ENCODE assay signal across 27 cellular contexts in the genomic region with DNA sequence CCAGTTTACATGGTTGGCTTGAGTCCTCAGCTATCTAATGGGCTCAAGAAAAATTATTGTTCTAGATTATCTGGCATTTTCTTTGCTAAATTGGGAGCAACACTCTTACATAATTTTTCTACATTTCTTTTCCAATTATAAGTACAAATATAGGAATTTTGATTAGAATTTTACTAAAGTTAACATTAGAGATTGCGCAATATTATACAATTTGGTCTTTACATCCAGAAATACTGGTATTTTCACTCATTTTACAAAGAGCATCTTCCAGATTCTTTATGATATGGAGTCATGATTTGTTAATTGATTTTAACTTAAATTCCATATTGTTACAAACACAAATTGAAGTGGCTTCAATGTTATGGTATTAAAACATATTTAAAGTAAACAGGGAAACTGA.
"Had no signal": no experiment of that assay in that cellular context is flagged by ENCODE, and none has a peak within 500 bp of the region (broad histone marks: within the 10 kb centered on the region; RNA-seq: fewer than 3 reads in every experiment).

No MANE protein-coding gene starts in this region.

- H3K27me3 ChIP-seq: left lung, neural progenitor cell, neutrophil, sigmoid colon, stomach, testis, thyroid gland, transverse colon, upper lobe of left lung, vagina had no signal

- H2AFZ ChIP-seq: neural progenitor cell had no signal

- H3K4me1 ChIP-seq: left lung, lower lobe of right lung, neural progenitor cell, prostate gland, sigmoid colon, stomach, testis, thyroid gland, transverse colon, upper lobe of left lung, vagina had no signal

- ATAC-seq: left colon; left lung; lower lobe of right lung; natural killer cell; right cardiac atrium; stimulated activated naive CD8-positive, alpha-beta T cell treated with anti-CD3 and anti-CD28 coated beads, Interleukin-15, Interleukin-2, amounts not matched to agents 100 U/mL and 50 U/mL, for 24 hours had no signal

- H3K9ac ChIP-seq: neural progenitor cell had no signal

- DNase-seq: hippocampal formation; kidney; left colon; left lung; lower lobe of right lung; mesendoderm; naive B cell; natural killer cell; nephron progenitor cell; occipital lobe; retina; right cardiac atrium; sigmoid colon; stimulated activated CD4-positive, alpha-beta T cell treated with anti-CD3 and anti-CD28 coated beads, Interleukin-1b, Interleukin-23, amount 100 ng/mL, for 48 hours; stimulated activated CD4-positive, alpha-beta T cell treated with anti-CD3 and anti-CD28 coated beads, Interleukin-2, amount 100 ng/mL, for 48 hours; stimulated activated naive B cell treated with anti-CD40 and anti-IgM and Interleukin-4, amounts not matched to agents 10 μg/mL and 1 μg/mL and 100 μg/mL, for 72 hours; stimulated activated naive CD8-positive, alpha-beta T cell treated with anti-CD3 and anti-CD28 coated beads, Interleukin-15, Interleukin-2, amounts not matched to agents 100 U/mL and 50 U/mL, for 24 hours; stomach; testis; thyroid gland; transverse colon; upper lobe of left lung had no signal

- H3K9me3 ChIP-seq: left lung, lower lobe of right lung, neutrophil, prostate gland, sigmoid colon, stomach, testis, thyroid gland, transverse colon, upper lobe of left lung, vagina had no signal

- H3K4me2 ChIP-seq: neural progenitor cell, smooth muscle cell had no signal

- H3K4me3 ChIP-seq: left lung, lower lobe of right lung, neural progenitor cell, prostate gland, sigmoid colon, smooth muscle cell, stomach, testis, thyroid gland, transverse colon, upper lobe of left lung, vagina had no signal

- H3K27ac ChIP-seq: left lung, lower lobe of right lung, neural progenitor cell, prostate gland, sigmoid colon, stomach, testis, thyroid gland, transverse colon, upper lobe of left lung, vagina had no signal
